20 cellular contexts compared by ENCODE assay signal in the genomic region with DNA sequence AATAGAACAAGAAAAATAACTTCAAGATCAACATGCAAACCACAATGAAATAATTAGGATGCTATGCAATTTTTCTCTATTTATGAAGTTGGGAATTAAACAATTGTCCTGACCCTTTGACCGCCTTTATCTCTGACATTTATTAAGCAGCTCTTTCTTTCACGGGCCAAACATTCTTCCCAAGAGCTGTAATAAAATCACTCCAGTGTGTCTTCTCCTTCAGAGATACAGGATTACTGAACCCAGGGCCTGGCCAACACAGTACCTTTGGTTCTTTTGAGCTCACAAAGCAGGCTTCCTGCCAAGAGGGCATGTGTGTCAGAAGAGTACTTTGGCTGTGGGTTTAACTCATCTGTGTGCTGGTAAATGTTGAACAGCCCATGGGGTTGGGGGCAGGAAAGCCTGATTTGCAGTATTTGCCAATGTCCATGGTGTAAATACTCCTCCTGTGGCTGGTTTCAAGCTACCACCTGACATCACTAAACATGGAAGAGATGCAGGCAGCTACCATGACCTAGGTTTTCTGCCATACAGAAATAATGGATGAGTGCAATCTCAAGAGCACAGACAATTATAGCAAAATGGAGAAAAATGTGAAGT.
DNase-seq lines count a peak whose midpoint lies in the region; ATAC-seq and TF ChIP-seq lines count a peak whose summit lies in the region.
"Had no signal": no experiment of that assay in that cellular context is flagged by ENCODE, and none has a peak within 500 bp of the region (broad histone marks: within the 10 kb centered on the region; RNA-seq: fewer than 3 reads in every experiment).

No MANE protein-coding gene starts in this region.

- 68% methylated on average over 2 of the region's 2 CpGs for WGBS in esophagus muscularis mucosa

- H3K4me1 ChIP-seq in esophagus muscularis mucosa, result no peaks in the 10 kb centered on the region
- H3K4me1 ChIP-seq: left ventricle myocardium inferior, sigmoid colon, tibial nerve had no signal

- H3K27ac ChIP-seq in esophagus muscularis mucosa (replicated peaks in 1 of 4), result no peak overlapping the region
- H3K27ac ChIP-seq: KMS-11, left ventricle myocardium inferior, PC-9, sigmoid colon, tibial nerve had no signal

- in situ Hi-C loops in astrocyte of the spinal cord (cut with HindIII; ENCODE audit: low sequenced_read_pairs), result no loop called here

- no peak for TF ChIP-seq EP300 in esophagus muscularis mucosa (IDR thresholded peaks at IDR 0.05)

- intact Hi-C loops in esophagus muscularis mucosa (cut with DNase I), result no loop called here

- TF ChIP-seq POLR2A in esophagus muscularis mucosa (IDR thresholded peaks at IDR 0.05; ENCODE audit: low read depth), result no peak

- DNase-seq in AG09309 (ENCODE audit: low read depth) (peak; percentile 16), HFF-Myc (ENCODE audit: extremely low read depth, low read depth) (peak; percentile 15), astrocyte of the spinal cord (ENCODE audit: low read depth, low spot score) (peak; percentile 10), iris pigment epithelial cell (ENCODE audit: low read depth) (peak; percentile 60), esophagus muscularis mucosa (ENCODE audit: extremely low spot score) (no peak), A172 (ENCODE audit: low spot score) (no peak), NCI-H446 treated with DMSO at 0.1 percent for 48 hours (lab: John Stamatoyannopoulos, UW) (no peak)
- DNase-seq: activated CD4-positive, alpha-beta T cell treated with anti-CD3 and anti-CD28 coated beads for 36 hours; activated gamma-delta T cell; amygdala; left ventricle myocardium inferior; NCI-H1105; NCI-H748 treated with DMSO at 0.1 percent for 48 hours; PC-9; sigmoid colon; stimulated activated naive CD8-positive, alpha-beta T cell treated with anti-CD3 and anti-CD28 coated beads, Interleukin-15, Interleukin-2, amounts not matched to agents 100 U/mL and 50 U/mL, for 24 hours; T1000 had no signal

- H3K27me3 ChIP-seq in esophagus muscularis mucosa, result no peaks in the 10 kb centered on the region
- H3K27me3 ChIP-seq: sigmoid colon, tibial nerve had no signal

- no peaks in the 10 kb centered on the region for H3K9me3 ChIP-seq in esophagus muscularis mucosa
- H3K9me3 ChIP-seq: left ventricle myocardium inferior, tibial nerve had no signal

- no peak for ATAC-seq in GM19395 (IDR thresholded peaks at IDR 0.05; ENCODE audit: unreplicated experiment)
- ATAC-seq: activated CD4-positive, alpha-beta T cell treated with anti-CD3 and anti-CD28 coated beads for 36 hours; stimulated activated naive CD8-positive, alpha-beta T cell treated with anti-CD3 and anti-CD28 coated beads, Interleukin-15, Interleukin-2, amounts not matched to agents 100 U/mL and 50 U/mL, for 24 hours had no signal

- no peaks in the 10 kb centered on the region for H3K36me3 ChIP-seq in esophagus muscularis mucosa
- H3K36me3 ChIP-seq: left ventricle myocardium inferior, sigmoid colon, tibial nerve had no signal

- H3K4me3 ChIP-seq in AG09309 (ENCODE audit: control insufficient read depth, low read depth, low read length) (no peak overlapping the region), HFF-Myc (replicated peaks; ENCODE audit: low read depth, low read length) (no peak overlapping the region), astrocyte of the spinal cord (ENCODE audit: low read depth, low read length) (no peak overlapping the region), esophagus muscularis mucosa (no peak overlapping the region)
- H3K4me3 ChIP-seq: left ventricle myocardium inferior, PC-9, sigmoid colon, tibial nerve had no signal

- TF ChIP-seq CTCF in AG09309 (IDR thresholded peaks at IDR 0.05; ENCODE audit: control insufficient read depth, insufficient read depth, low read depth, low read length, missing control alignments) (no peak), HFF-Myc (IDR thresholded peaks at IDR 0.05; ENCODE audit: low read depth, low read length, missing control alignments) (no peak), astrocyte of the spinal cord (IDR thresholded peaks at IDR 0.05; ENCODE audit: low read depth, low read length) (no peak), esophagus muscularis mucosa (IDR thresholded peaks at IDR 0.05) (no peak)

Comparison
In these comparisons a context has a peak if more than half of its experiments do, and no peak if none do; other contexts are left out.
1. DNase-seq: peak in AG09309 (single experiment), HFF-Myc (single experiment), astrocyte of the spinal cord (single experiment) and iris pigment epithelial cell (single experiment); none in esophagus muscularis mucosa (single experiment), A172 (single experiment) and NCI-H446 treated with DMSO at 0.1 percent for 48 hours (single experiment).